ENCODE assay signal across 8 cellular contexts in the genomic region with DNA sequence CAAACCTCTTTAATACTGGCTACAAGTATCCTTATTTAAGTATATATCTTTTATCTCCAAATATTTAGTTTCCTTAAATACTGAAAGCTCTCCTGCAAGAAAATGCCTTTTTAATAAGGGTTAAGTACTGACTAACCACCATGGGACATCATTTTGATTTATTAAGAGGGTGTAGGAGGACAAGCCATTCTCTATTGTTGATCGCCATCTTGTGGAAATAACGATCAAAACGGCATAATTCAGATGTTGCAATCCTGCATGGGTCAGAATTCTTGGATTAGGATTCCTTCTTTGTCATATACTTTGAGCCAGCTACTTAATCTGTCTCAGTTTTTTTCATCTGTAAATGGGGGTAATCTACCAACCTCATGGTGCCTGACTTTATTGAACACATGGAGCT. TPM values are rescaled to one million over a fixed set of nuclear protein-coding genes. Genes with fewer than 3 reads are reported as not detected.
DNase-seq lines count a peak whose midpoint lies in the region; ATAC-seq and TF ChIP-seq lines count a peak whose summit lies in the region.

No MANE protein-coding gene starts in this region.

- no peak overlapping the region for H3K4me3 Mint-ChIP-seq in activated naive CD4-positive, alpha-beta T cell treated with anti-CD3 and anti-CD28 coated beads, Interleukin-2, amount 10 ng/mL, durations not matched to agents 7 days and 5 days

- DNase-seq in GDM1 (lab: John Stamatoyannopoulos, UW) (peak; percentile 26), NCI-H1694 treated with DMSO at 0.1 percent for 48 hours (lab: John Stamatoyannopoulos, UW) (peak; percentile 40), brain pericyte (ENCODE audit: low read depth, low spot score) (peak; percentile 18), left lobe of liver (ENCODE audit: low spot score) (no peak), lower leg skin (ENCODE audit: low spot score in 2 of 2) (no peak)
- DNase-seq in activated naive CD4-positive, alpha-beta T cell treated with anti-CD3 and anti-CD28 coated beads, Interleukin-2, amount 10 ng/mL, durations not matched to agents 7 days and 5 days = no peak

- ATAC-seq in left lobe of liver (peak; percentile 96), HG02973 (IDR thresholded peaks at IDR 0.05; ENCODE audit: unreplicated experiment) (no peak), HG03095 (IDR thresholded peaks at IDR 0.05; ENCODE audit: unreplicated experiment) (no peak)

- H3K36me3 Mint-ChIP-seq in activated naive CD4-positive, alpha-beta T cell treated with anti-CD3 and anti-CD28 coated beads, Interleukin-2, amount 10 ng/mL, durations not matched to agents 7 days and 5 days = no peaks in the 10 kb centered on the region

- CTCF ChIA-PET in activated naive CD4-positive, alpha-beta T cell treated with anti-CD3 and anti-CD28 coated beads, Interleukin-2, amount 10 ng/mL, durations not matched to agents 7 days and 5 days (lab: Charles Lee) = interaction anchor here (0.7 kb wide), 1 partner anchor 8 kb away, joined by 3 read pairs; no protein-coding TSS in a partner anchor

- TF ChIP-seq POLR2A in lower leg skin (IDR thresholded peaks at IDR 0.05) = no peak

- H3K9me3 Mint-ChIP-seq in activated naive CD4-positive, alpha-beta T cell treated with anti-CD3 and anti-CD28 coated beads, Interleukin-2, amount 10 ng/mL, durations not matched to agents 7 days and 5 days = no peaks in the 10 kb centered on the region

- no peaks in the 10 kb centered on the region for H3K4me1 Mint-ChIP-seq in activated naive CD4-positive, alpha-beta T cell treated with anti-CD3 and anti-CD28 coated beads, Interleukin-2, amount 10 ng/mL, durations not matched to agents 7 days and 5 days

- no peaks in the 10 kb centered on the region for H3K27me3 Mint-ChIP-seq in activated naive CD4-positive, alpha-beta T cell treated with anti-CD3 and anti-CD28 coated beads, Interleukin-2, amount 10 ng/mL, durations not matched to agents 7 days and 5 days

- intact Hi-C loops in lower leg skin (cut with DNase I; ENCODE audit: low total_unique reads) = loop anchor here (10.0 kb wide), 1 partner anchor 50 kb away; no protein-coding TSS in a partner anchor

- 3% methylated on average over 3 of the region's 3 CpGs for WGBS in lower leg skin, 2 donors

- H3K4me3 ChIP-seq in lower leg skin (ENCODE audit: low read depth, poor library complexity, severe bottlenecking) = no peak overlapping the region

- no peak overlapping the region for H3K27ac Mint-ChIP-seq in activated naive CD4-positive, alpha-beta T cell treated with anti-CD3 and anti-CD28 coated beads, Interleukin-2, amount 10 ng/mL, durations not matched to agents 7 days and 5 days

- no peak for TF ChIP-seq CTCF in lower leg skin (IDR thresholded peaks at IDR 0.05)

RNA-seq across cellular contexts. Expression of a gene that starts 28.7 kb away (rescaled TPM):
- total RNA-seq in left lobe of liver (not detected), lower leg skin (100 to 1,000 TPM in 2 of 4 donors, 10 to 100 TPM in 2; 45.6 to 201 (median 139) TPM)

RNA-seq across cellular contexts. Expression of a gene that starts 56.5 kb away (rescaled TPM):
- total RNA-seq in left lobe of liver (not detected), lower leg skin (not detected)

Comparison
In these comparisons a context has a peak if more than half of its experiments do, and no peak if none do; other contexts are left out.
1. DNase-seq: peak in GDM1 (single experiment), NCI-H1694 treated with DMSO at 0.1 percent for 48 hours (single experiment) and brain pericyte (single experiment); none in left lobe of liver (single experiment), lower leg skin (0 of 2) and activated naive CD4-positive, alpha-beta T cell treated with anti-CD3 and anti-CD28 coated beads, Interleukin-2, amount 10 ng/mL, durations not matched to agents 7 days and 5 days (single experiment).
2. RNA of a gene that starts 28.7 kb away (total RNA-seq): 45.6 to 201 TPM in lower leg skin; not detected in left lobe of liver (single experiment); every median in the first group is over 10 times any median in the second.